Comparison of ENCODE assay signal across 20 cellular contexts in the genomic region with DNA sequence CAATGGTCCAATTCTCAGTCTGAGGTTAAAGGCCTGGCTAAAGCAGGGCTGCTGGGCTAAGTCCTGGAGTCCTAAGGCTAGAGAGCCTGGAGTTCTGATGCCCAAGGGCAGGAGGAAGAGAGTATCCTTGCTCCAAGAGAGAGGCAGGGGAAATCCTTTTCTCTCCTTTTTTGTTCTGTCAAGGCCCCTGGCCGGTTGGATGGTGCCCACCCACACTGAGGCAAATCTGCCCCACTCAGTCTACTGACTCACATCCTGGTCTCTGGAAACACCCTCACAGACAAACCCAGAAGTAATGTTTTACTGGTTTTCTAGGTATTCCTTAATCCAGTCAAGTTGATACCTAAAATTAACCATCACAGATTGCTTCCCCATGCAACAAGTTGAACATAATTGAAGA. TPM values are rescaled to one million over a fixed set of nuclear protein-coding genes. Genes with fewer than 3 reads are reported as not detected.
DNase-seq lines count a peak whose midpoint lies in the region; ATAC-seq and TF ChIP-seq lines count a peak whose summit lies in the region.
"Had no signal": no experiment of that assay in that cellular context is flagged by ENCODE, and none has a peak within 500 bp of the region (broad histone marks: within the 10 kb centered on the region; RNA-seq: fewer than 3 reads in every experiment).

No MANE protein-coding gene starts in this region.

- TF ChIP-seq CTCF in natural killer cell (IDR thresholded peaks at IDR 0.05) (no peak), ascending aorta (IDR thresholded peaks at IDR 0.05) (no peak)

- peaks cover 3% of the 10 kb centered on the region for H3K9me3 Mint-ChIP-seq in activated CD4-positive, alpha-beta T cell treated with anti-CD3 and anti-CD28 coated beads for 36 hours (ENCODE audit: low read depth)
- H3K9me3 Mint-ChIP-seq in natural killer cell treated with Interleukin-12 subunit alpha and Interleukin-12 subunit beta and Interleukin-15 and Interleukin-18, amount 100 ng/mL, for 72 hours = no peaks in the 10 kb centered on the region
- no peaks in the 10 kb centered on the region for H3K9me3 Mint-ChIP-seq in natural killer cell
- H3K9me3 Mint-ChIP-seq in stimulated activated naive CD8-positive, alpha-beta T cell treated with anti-CD3 and anti-CD28 coated beads, Interleukin-15, amount 100 ng/mL, for 72 hours = peaks cover 4 to 13% of the 10 kb centered on the region in 2 donors

- peak; percentile 51 for ATAC-seq in activated CD4-positive, alpha-beta T cell treated with anti-CD3 and anti-CD28 coated beads for 36 hours
- peak in 1 of 2 donors; percentile 85 for ATAC-seq in natural killer cell treated with Interleukin-12 subunit alpha and Interleukin-12 subunit beta and Interleukin-15 and Interleukin-18, amount 100 ng/mL, for 72 hours
- no peak for ATAC-seq in natural killer cell
- peak; percentile 57 for ATAC-seq in stimulated activated naive CD8-positive, alpha-beta T cell treated with anti-CD3 and anti-CD28 coated beads, Interleukin-15, amount 100 ng/mL, for 72 hours

- no peak overlapping the region for H3K4me3 Mint-ChIP-seq in activated CD4-positive, alpha-beta T cell treated with anti-CD3 and anti-CD28 coated beads for 36 hours
- H3K4me3 Mint-ChIP-seq in natural killer cell treated with Interleukin-12 subunit alpha and Interleukin-12 subunit beta and Interleukin-15 and Interleukin-18, amount 100 ng/mL, for 72 hours = peak overlapping the region; percentile 23
- H3K4me3 Mint-ChIP-seq in natural killer cell = no peak overlapping the region
- no peak overlapping the region for H3K4me3 Mint-ChIP-seq in stimulated activated naive CD8-positive, alpha-beta T cell treated with anti-CD3 and anti-CD28 coated beads, Interleukin-15, amount 100 ng/mL, for 72 hours

- H3K27ac Mint-ChIP-seq in activated CD4-positive, alpha-beta T cell treated with anti-CD3 and anti-CD28 coated beads for 36 hours = no peak overlapping the region
- H3K27ac Mint-ChIP-seq in natural killer cell treated with Interleukin-12 subunit alpha and Interleukin-12 subunit beta and Interleukin-15 and Interleukin-18, amount 100 ng/mL, for 72 hours = peak overlapping the region; percentile 31 to 71
- H3K27ac Mint-ChIP-seq in natural killer cell = no peak overlapping the region
- H3K27ac Mint-ChIP-seq in stimulated activated naive CD8-positive, alpha-beta T cell treated with anti-CD3 and anti-CD28 coated beads, Interleukin-15, amount 100 ng/mL, for 72 hours = no peak overlapping the region

- H3K4me1 Mint-ChIP-seq in activated CD4-positive, alpha-beta T cell treated with anti-CD3 and anti-CD28 coated beads for 36 hours = peaks cover 9% of the 10 kb centered on the region
- peaks cover 12 to 17% of the 10 kb centered on the region in 2 donors for H3K4me1 Mint-ChIP-seq in natural killer cell treated with Interleukin-12 subunit alpha and Interleukin-12 subunit beta and Interleukin-15 and Interleukin-18, amount 100 ng/mL, for 72 hours (ENCODE audit: low read depth in 2 of 2)
- no peaks in the 10 kb centered on the region for H3K4me1 Mint-ChIP-seq in natural killer cell
- peaks cover 7% of the 10 kb centered on the region for H3K4me1 Mint-ChIP-seq in stimulated activated naive CD8-positive, alpha-beta T cell treated with anti-CD3 and anti-CD28 coated beads, Interleukin-15, amount 100 ng/mL, for 72 hours

- CTCF ChIA-PET in activated CD4-positive, alpha-beta T cell treated with anti-CD3 and anti-CD28 coated beads for 36 hours (lab: Charles Lee) = no interaction called here

- intact Hi-C loops in activated CD4-positive, alpha-beta T cell treated with anti-CD3 and anti-CD28 coated beads for 36 hours (cut with DNase I, micrococcal nuclease) = no loop called here
- intact Hi-C loops in natural killer cell (cut with micrococcal nuclease) = no loop called here
- intact Hi-C loops in ascending aorta (cut with DNase I) = loop anchor here (10.0 kb wide), 1 partner anchor 1038 kb away; no protein-coding TSS in a partner anchor

- no peak overlapping the region for H3K4me3 ChIP-seq in ascending aorta

- no peaks in the 10 kb centered on the region for H3K9me3 ChIP-seq in ascending aorta

- no peak overlapping the region for H3K27ac ChIP-seq in ascending aorta
- H3K27ac ChIP-seq: 22Rv1, C4-2B had no signal

- no peaks in the 10 kb centered on the region for H3K27me3 ChIP-seq in ascending aorta

- H3K36me3 ChIP-seq in ascending aorta = peaks cover 53 to 78% of the 10 kb centered on the region in 2 donors

- POLR2A ChIA-PET in activated CD4-positive, alpha-beta T cell treated with anti-CD3 and anti-CD28 coated beads for 36 hours (lab: Charles Lee) = no interaction called here

- peaks cover 69% of the 10 kb centered on the region for H3K36me3 Mint-ChIP-seq in activated CD4-positive, alpha-beta T cell treated with anti-CD3 and anti-CD28 coated beads for 36 hours (ENCODE audit: low read depth)
- peaks cover 40% of the 10 kb centered on the region for H3K36me3 Mint-ChIP-seq in natural killer cell treated with Interleukin-12 subunit alpha and Interleukin-12 subunit beta and Interleukin-15 and Interleukin-18, amount 100 ng/mL, for 72 hours
- H3K36me3 Mint-ChIP-seq in natural killer cell = peaks cover 47% of the 10 kb centered on the region

- peak; percentile 13 for DNase-seq in activated CD4-positive, alpha-beta T cell treated with anti-CD3 and anti-CD28 coated beads for 36 hours
- DNase-seq in activated CD4-positive, alpha-beta T cell treated with anti-CD3 and anti-CD28 coated beads for 4 hours = no peak
- no peak for DNase-seq in natural killer cell treated with Interleukin-12 subunit alpha and Interleukin-12 subunit beta and Interleukin-15 and Interleukin-18, amount 100 ng/mL, for 72 hours (ENCODE audit: low spot score)
- DNase-seq in natural killer cell (no peak), iris pigment epithelial cell (ENCODE audit: low read depth) (peak; percentile 14), iPS-NIHi11 (ENCODE audit: low spot score) (no peak), ascending aorta (ENCODE audit: low spot score in 2 of 2) (no peak)
- no peak for DNase-seq in stimulated activated naive CD8-positive, alpha-beta T cell treated with anti-CD3 and anti-CD28 coated beads, Interleukin-15, amount 100 ng/mL, for 72 hours
- DNase-seq: AML-193, DMS79, HCEC 1CT, KG1, NCI-H1105 treated with DMSO at 0.1 percent for 48 hours, NCI-H1694, NCI-H2107, NCI-H2227 treated with DMSO at 0.1 percent for 48 hours, NCI-H510A treated with DMSO at 0.1 percent for 48 hours, SHP77 had no signal

- no peaks in the 10 kb centered on the region for H3K4me1 ChIP-seq in ascending aorta

- H3K27me3 Mint-ChIP-seq in activated CD4-positive, alpha-beta T cell treated with anti-CD3 and anti-CD28 coated beads for 36 hours = no peaks in the 10 kb centered on the region
- no peaks in the 10 kb centered on the region for H3K27me3 Mint-ChIP-seq in natural killer cell treated with Interleukin-12 subunit alpha and Interleukin-12 subunit beta and Interleukin-15 and Interleukin-18, amount 100 ng/mL, for 72 hours
- H3K27me3 Mint-ChIP-seq in natural killer cell (ENCODE audit: low read depth in 2 of 2) = no peaks in the 10 kb centered on the region
- no peaks in the 10 kb centered on the region for H3K27me3 Mint-ChIP-seq in stimulated activated naive CD8-positive, alpha-beta T cell treated with anti-CD3 and anti-CD28 coated beads, Interleukin-15, amount 100 ng/mL, for 72 hours

RNA-seq across cellular contexts. Expression of gene ZNF518A, which starts 23.0 kb away (rescaled TPM):
- 10 to 100 TPM; 13.9 to 14.2 TPM for total RNA-seq in activated CD4-positive, alpha-beta T cell treated with anti-CD3 and anti-CD28 coated beads for 36 hours
- 10 to 100 TPM; 21.1 to 27.7 TPM for total RNA-seq in natural killer cell treated with Interleukin-12 subunit alpha and Interleukin-12 subunit beta and Interleukin-15 and Interleukin-18, amount 100 ng/mL, for 72 hours
- total RNA-seq in natural killer cell (10 to 100 TPM; 17.6 to 34.7 (median 21.8) TPM), ascending aorta (7.1 TPM)

Comparison
In these comparisons a context has a peak if more than half of its experiments do, and no peak if none do; other contexts are left out.
1. DNase-seq: peak in activated CD4-positive, alpha-beta T cell treated with anti-CD3 and anti-CD28 coated beads for 36 hours (single experiment) and iris pigment epithelial cell (single experiment); none in activated CD4-positive, alpha-beta T cell treated with anti-CD3 and anti-CD28 coated beads for 4 hours (0 of 2), natural killer cell treated with Interleukin-12 subunit alpha and Interleukin-12 subunit beta and Interleukin-15 and Interleukin-18, amount 100 ng/mL, for 72 hours (single experiment), natural killer cell (single experiment), stimulated activated naive CD8-positive, alpha-beta T cell treated with anti-CD3 and anti-CD28 coated beads, Interleukin-15, amount 100 ng/mL, for 72 hours (0 of 2), iPS-NIHi11 (single experiment) and ascending aorta (0 of 2).
2. H3K27ac Mint-ChIP-seq: peak in natural killer cell treated with Interleukin-12 subunit alpha and Interleukin-12 subunit beta and Interleukin-15 and Interleukin-18, amount 100 ng/mL, for 72 hours (2 of 2); none in activated CD4-positive, alpha-beta T cell treated with anti-CD3 and anti-CD28 coated beads for 36 hours (single experiment), natural killer cell (0 of 2) and stimulated activated naive CD8-positive, alpha-beta T cell treated with anti-CD3 and anti-CD28 coated beads, Interleukin-15, amount 100 ng/mL, for 72 hours (0 of 2).
3. ATAC-seq: peak in activated CD4-positive, alpha-beta T cell treated with anti-CD3 and anti-CD28 coated beads for 36 hours (single experiment) and stimulated activated naive CD8-positive, alpha-beta T cell treated with anti-CD3 and anti-CD28 coated beads, Interleukin-15, amount 100 ng/mL, for 72 hours (single experiment); none in natural killer cell (0 of 3).